9 cellular contexts compared by ENCODE assay signal in genomic region chr10:97618733-97619132, GRCh38. TPM values are rescaled to one million over a fixed set of nuclear protein-coding genes. Genes with fewer than 3 reads are reported as not detected.
"Had no signal": no experiment of that assay in that cellular context is flagged by ENCODE, and none has a peak within 500 bp of the region (broad histone marks: within the 10 kb centered on the region; RNA-seq: fewer than 3 reads in every experiment).

No MANE protein-coding gene starts in this region.

- H3K9me3 Mint-ChIP-seq: H9, IgD-negative memory B cell had no signal

- DNase-seq: GM23248, H9, HCEC 1CT, KG1 had no signal

- H3K4me3 Mint-ChIP-seq: H9, IgD-negative memory B cell had no signal

- H3K9ac ChIP-seq: GM23248 had no signal

- FAIRE-seq: H1, H54, HTR-8/SVneo had no signal

- H3K4me1 Mint-ChIP-seq: H9, IgD-negative memory B cell had no signal

- H3K4me3 ChIP-seq: GM23248 had no signal

- H3K27ac ChIP-seq: GM23248 had no signal

- H2AFZ ChIP-seq: GM23248 had no signal

RNA-seq across cellular contexts. Expression of gene C10orf62, which starts 29.2 kb away (rescaled TPM):
- total RNA-seq: GM23248, H1, HT-29 had no signal
- polyA plus RNA-seq: GM23248, IgD-negative memory B cell had no signal

RNA-seq across cellular contexts. Expression of gene HOGA1, which starts 34.5 kb away (rescaled TPM):
- polyA plus RNA-seq: IgD-negative memory B cell had no signal

RNA-seq across cellular contexts. Expression of gene ANKRD2, which starts 46.2 kb away (rescaled TPM):
- total RNA-seq: GM23248, H1, H9, HT-29 had no signal
- polyA plus RNA-seq: GM23248, H1, IgD-negative memory B cell had no signal
